ENCODE assay signal across 8 cellular contexts in the genomic region with DNA sequence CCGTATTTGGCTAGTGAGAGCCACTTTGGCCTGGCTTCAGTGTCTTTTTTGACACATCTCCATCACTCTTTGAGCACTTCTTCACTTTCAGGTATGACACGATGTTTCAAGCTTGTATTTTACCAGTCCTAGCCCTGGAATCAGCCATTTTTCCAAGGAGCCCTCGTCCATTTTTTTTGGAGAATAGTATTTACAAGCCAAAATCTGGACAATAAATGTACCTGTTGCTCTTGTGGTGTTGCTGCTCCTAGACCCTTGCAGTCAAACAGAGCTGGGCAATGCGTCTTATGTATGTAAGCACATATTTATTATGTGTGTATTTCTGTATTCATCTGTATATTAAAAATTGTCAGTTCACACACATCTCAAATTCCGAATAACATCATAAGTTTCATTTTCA.
"Had no signal": no experiment of that assay in that cellular context is flagged by ENCODE, and none has a peak within 500 bp of the region (broad histone marks: within the 10 kb centered on the region; RNA-seq: fewer than 3 reads in every experiment).

No MANE protein-coding gene starts in this region.

- H3K4me3 ChIP-seq: GM12878 had no signal

- FAIRE-seq: G401.6, GM12878, GM12891, GM12892, GM18507, GM19239 had no signal

- DNase-seq: GDM1, GF-D8 had no signal

- ATAC-seq: GM12878 had no signal
